In genomic region chr1:220809704-220810103, GRCh38 we compare ENCODE assay signal across 15 cellular contexts. TPM values are rescaled to one million over a fixed set of nuclear protein-coding genes. Genes with fewer than 3 reads are reported as not detected.
DNase-seq lines count a peak whose midpoint lies in the region; ATAC-seq and TF ChIP-seq lines count a peak whose summit lies in the region.
"Had no signal": no experiment of that assay in that cellular context is flagged by ENCODE, and none has a peak within 500 bp of the region (broad histone marks: within the 10 kb centered on the region; RNA-seq: fewer than 3 reads in every experiment).

No MANE protein-coding gene starts in this region.

- peak overlapping the region; percentile 71 for H2AK5ac ChIP-seq in mesenchymal stem cell (ENCODE audit: low read length, severe bottlenecking)

- H3K27ac ChIP-seq in MM.1S (ENCODE audit: low read length): no peak overlapping the region
- no peak overlapping the region for H3K27ac ChIP-seq in mesenchymal stem cell (ENCODE audit: low read length, poor library complexity, severe bottlenecking)
- H3K27ac ChIP-seq in prostate gland: no peak overlapping the region
- H3K27ac ChIP-seq in gastrocnemius medialis: no peak overlapping the region
- H3K27ac ChIP-seq: foreskin keratinocyte, psoas muscle had no signal

- no peak overlapping the region for H2BK120ac ChIP-seq in mesenchymal stem cell (ENCODE audit: low read depth, low read length)

- no peaks in the 10 kb centered on the region for H3K79me1 ChIP-seq in mesenchymal stem cell (replicated peaks; ENCODE audit: low read length, poor library complexity, severe bottlenecking)

- peak overlapping the region in 1 of 2 experiments; percentile 74 for H3K18ac ChIP-seq in mesenchymal stem cell (ENCODE audit: low read depth in 1 of 2, low read length in 2 of 2)

- H4K91ac ChIP-seq in mesenchymal stem cell (ENCODE audit: low read length): no peak overlapping the region

- ATAC-seq in GM18870 (IDR thresholded peaks at IDR 0.05; ENCODE audit: unreplicated experiment) (peak; percentile 15), HG02798 (IDR thresholded peaks at IDR 0.05; ENCODE audit: poor library complexity, unreplicated experiment) (peak; percentile 5), gastrocnemius medialis (no peak)

- DNase-seq in MM.1S: no peak
- DNase-seq in mesenchymal stem cell: no peak
- no peak for DNase-seq in prostate gland (ENCODE audit: low spot score)
- DNase-seq in Ammon's horn (ENCODE audit: low spot score): no peak
- no peak for DNase-seq in CD1c-positive myeloid dendritic cell (ENCODE audit: extremely low spot score)
- no peak for DNase-seq in gastrocnemius medialis
- DNase-seq: activated gamma-delta T cell, cortex of kidney, DMS79 treated with DMSO at 0.1 percent for 48 hours had no signal

- in situ Hi-C loops in gastrocnemius medialis (cut with MboI; ENCODE audit: low sequenced_read_pairs in 4 of 4): loop anchor here in 3 of 4 donors (10.0 to 25.0 kb wide), 4 partner anchors 65 to 628 kb away; partner anchors contain the start of gene HLX (in 1 of the 3)

- peak overlapping the region in 1 of 2 experiments; percentile 86 for H3K14ac ChIP-seq in mesenchymal stem cell (ENCODE audit: low read length in 2 of 2)

- H3K9ac ChIP-seq in MM.1S (ENCODE audit: low read length) (no peak overlapping the region), mesenchymal stem cell (ENCODE audit: low read length) (no peak overlapping the region)

- H3K4me1 ChIP-seq in MM.1S (ENCODE audit: low read length) (no peaks in the 10 kb centered on the region), mesenchymal stem cell (ENCODE audit: control insufficient read depth, insufficient read depth, low read depth, low read length) (peaks cover 17% of the 10 kb centered on the region), prostate gland (replicated peaks) (no peaks in the 10 kb centered on the region), gastrocnemius medialis (no peaks in the 10 kb centered on the region)
- H3K4me1 ChIP-seq: foreskin keratinocyte, psoas muscle had no signal

- TF ChIP-seq CTCF in MM.1S (IDR thresholded peaks at IDR 0.05; ENCODE audit: low read length): no peak
- no peak for TF ChIP-seq CTCF in prostate gland (IDR thresholded peaks at IDR 0.05)
- no peak for TF ChIP-seq CTCF in gastrocnemius medialis (IDR thresholded peaks at IDR 0.05 in 4 of 5, conservative IDR thresholded peaks at IDR 0.05 in 1 of 5)

- H2AFZ ChIP-seq in MM.1S (ENCODE audit: low read length) (no peak overlapping the region), mesenchymal stem cell (ENCODE audit: low read depth, low read length) (peak overlapping the region; percentile 42)

- H3K9me2 ChIP-seq in MM.1S (replicated peaks; ENCODE audit: insufficient read depth, low read length): no peaks in the 10 kb centered on the region

- H3K27me3 ChIP-seq in MM.1S (replicated peaks; ENCODE audit: insufficient read depth, low read length): no peaks in the 10 kb centered on the region
- peaks cover 0 to 14% of the 10 kb centered on the region in 2 experiments for H3K27me3 ChIP-seq in mesenchymal stem cell (ENCODE audit: control insufficient read depth in 1 of 2, insufficient read depth in 1 of 2, low read length in 2 of 2)
- H3K27me3 ChIP-seq in prostate gland (replicated peaks; ENCODE audit: insufficient read depth): no peaks in the 10 kb centered on the region
- H3K27me3 ChIP-seq in gastrocnemius medialis: no peaks in the 10 kb centered on the region
- H3K27me3 ChIP-seq: foreskin keratinocyte had no signal

- H3F3A ChIP-seq in MM.1S (ENCODE audit: insufficient read depth, low read length): no peaks in the 10 kb centered on the region

- H3K9me3 ChIP-seq in MM.1S (replicated peaks; ENCODE audit: insufficient read depth, low read length) (no peaks in the 10 kb centered on the region), mesenchymal stem cell (ENCODE audit: control insufficient read depth, low read length) (no peaks in the 10 kb centered on the region), prostate gland (no peaks in the 10 kb centered on the region), gastrocnemius medialis (no peaks in the 10 kb centered on the region)
- H3K9me3 ChIP-seq: psoas muscle had no signal

- H4K8ac ChIP-seq in mesenchymal stem cell (ENCODE audit: low read length): no peak overlapping the region

- H3K4ac ChIP-seq in mesenchymal stem cell (ENCODE audit: low read depth in 1 of 2, low read length in 2 of 2): peak overlapping the region in 1 of 2 experiments; percentile 57

- H4K20me1 ChIP-seq in MM.1S (ENCODE audit: insufficient read depth, low read length): no peaks in the 10 kb centered on the region

- intact Hi-C loops in prostate gland (cut with DNase I) (loop anchor here (5.0 to 10.0 kb wide), 2 partner anchors 395 to 628 kb away; no protein-coding TSS in a partner anchor), gastrocnemius medialis (cut with DNase I; ENCODE audit: low total_unique reads) (loop anchor here (1.0 to 5.0 kb wide), 3 partner anchors 73 to 628 kb away; no protein-coding TSS in a partner anchor)

- H3K23ac ChIP-seq in mesenchymal stem cell (ENCODE audit: low read length in 2 of 2): peak overlapping the region in 1 of 2 experiments; percentile 54

- H3K36me3 ChIP-seq in MM.1S (replicated peaks; ENCODE audit: insufficient read depth, low read length) (no peaks in the 10 kb centered on the region), mesenchymal stem cell (ENCODE audit: control insufficient read depth in 1 of 2, insufficient read depth in 2 of 2, low read depth in 1 of 2, low read length in 2 of 2) (peaks cover 0 to 7% of the 10 kb centered on the region in 2 experiments), prostate gland (no peaks in the 10 kb centered on the region), gastrocnemius medialis (no peaks in the 10 kb centered on the region)

- WGBS in mesenchymal stem cell: 69% methylated on average over 7 of the region's 8 CpGs
- 79% methylated on average over 8 of the region's 8 CpGs for WGBS in prostate gland

- peak overlapping the region; percentile 42; the same call in 1 of the 2 replicates for H3K4me2 ChIP-seq in MM.1S (ENCODE audit: low read depth, low read length)
- no peak overlapping the region for H3K4me2 ChIP-seq in mesenchymal stem cell (ENCODE audit: low read length, poor library complexity, severe bottlenecking)

- H2BK12ac ChIP-seq in mesenchymal stem cell (ENCODE audit: low read length in 2 of 2): peak overlapping the region; percentile 75 to 91

- no peak overlapping the region for H2BK15ac ChIP-seq in mesenchymal stem cell (ENCODE audit: low read depth, poor library complexity, severe bottlenecking)

- H2BK5ac ChIP-seq in mesenchymal stem cell (ENCODE audit: low read depth, low read length, poor library complexity, severe bottlenecking): no peak overlapping the region

- TF ChIP-seq POLR2A in prostate gland (IDR thresholded peaks at IDR 0.05): no peak
- no peak for TF ChIP-seq POLR2A in gastrocnemius medialis (IDR thresholded peaks at IDR 0.05)

- H3K79me2 ChIP-seq in MM.1S (ENCODE audit: low read length): no peaks in the 10 kb centered on the region

- H3K4me3 ChIP-seq in MM.1S (ENCODE audit: low read length) (peak overlapping the region; percentile 40; the same call in 1 of the 2 replicates), mesenchymal stem cell (ENCODE audit: insufficient read depth in 1 of 2, low read depth in 1 of 2, low read length in 2 of 2) (no peak overlapping the region), prostate gland (no peak overlapping the region), gastrocnemius medialis (no peak overlapping the region)
- H3K4me3 ChIP-seq: psoas muscle had no signal

RNA-seq across cellular contexts. Expression of gene MTARC1, which starts 23.0 kb away (rescaled TPM):
- polyA plus RNA-seq in mesenchymal stem cell (2013, experiment 1 of 2): 2.4 TPM
- polyA plus RNA-seq in mesenchymal stem cell (2013, experiment 2 of 2): 1.9 TPM
- 10 to 100 TPM in 1 of 2 donors, 1 to 10 TPM in 1; 5.7 to 29.7 TPM for total RNA-seq in prostate gland
- 1 to 10 TPM; 1.2 to 2.9 (median 1.3) TPM for total RNA-seq in gastrocnemius medialis
- total RNA-seq: activated CD4-positive, alpha-beta T cell treated with anti-CD3 and anti-CD28 coated beads for 36 hours; activated CD8-positive, alpha-beta T cell treated with anti-CD3 and anti-CD28 coated beads, Interleukin-2, amount 10 ng/mL, durations not matched to agents 7 days and 5 days had no signal

Comparison
In these comparisons a context has a peak if more than half of its experiments do, and no peak if none do; other contexts are left out.
1. ATAC-seq: peak in GM18870 (single experiment) and HG02798 (single experiment); none in gastrocnemius medialis (0 of 2).